Comparison of ENCODE assay signal across 1 cellular context in the genomic region with DNA sequence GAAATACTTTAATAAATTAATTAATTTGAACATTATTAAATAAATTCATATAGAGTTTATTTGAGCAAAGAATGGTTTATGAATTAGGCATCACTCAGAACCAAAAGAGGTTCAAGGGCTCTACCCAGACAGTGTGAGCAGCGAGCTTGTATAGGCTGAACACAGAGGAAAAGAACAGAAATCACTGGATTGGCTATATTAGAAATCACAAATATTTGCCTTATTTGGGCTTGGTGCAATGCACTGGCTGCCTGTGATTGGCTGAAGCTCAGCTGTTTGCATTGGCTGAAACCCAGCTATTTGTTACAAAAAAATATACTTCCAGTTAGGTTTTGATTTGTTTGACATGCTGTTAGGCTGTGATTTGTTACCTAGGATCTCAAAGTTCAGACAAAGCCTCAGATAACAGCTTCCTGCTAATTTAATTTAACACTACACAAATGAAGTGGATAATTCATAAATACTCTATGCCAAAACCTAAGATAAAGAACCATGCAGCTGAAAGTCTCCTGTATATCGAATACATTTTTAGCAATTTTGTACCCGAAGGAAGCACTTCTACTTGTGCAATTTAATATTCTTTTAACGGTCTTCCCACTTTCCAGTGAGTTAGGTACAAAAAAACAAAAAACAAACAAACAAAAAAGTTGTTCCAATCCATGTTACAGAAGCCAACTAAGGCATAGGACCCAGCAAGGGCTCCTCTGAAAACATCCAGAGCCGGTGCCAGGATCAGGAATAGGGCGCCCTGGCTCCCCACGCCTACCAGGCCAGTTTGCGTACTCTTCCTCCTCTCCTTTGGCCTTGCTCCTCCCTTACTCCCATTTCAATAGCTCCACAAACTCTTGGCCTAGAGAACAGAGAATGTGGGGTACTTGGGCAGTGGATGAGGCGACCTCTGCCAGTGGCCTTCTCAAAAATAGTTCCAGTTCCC.
TF ChIP-seq lines count a peak whose summit lies in the region.

No MANE protein-coding gene starts in this region.

TF ChIP-seq in GM23338, 12 proteins besides CTCF, POLR2A, EP300 and RAD21 (continued from another document):
- TF ChIP-seq REST (IDR thresholded peaks at IDR 0.05; ENCODE audit: unreplicated experiment) = no peak
- TF ChIP-seq EZH2phosphoT487 (IDR thresholded peaks at IDR 0.05; ENCODE audit: unreplicated experiment) = no peak
